Comparison of ENCODE assay signal across 9 cellular contexts in the genomic region with DNA sequence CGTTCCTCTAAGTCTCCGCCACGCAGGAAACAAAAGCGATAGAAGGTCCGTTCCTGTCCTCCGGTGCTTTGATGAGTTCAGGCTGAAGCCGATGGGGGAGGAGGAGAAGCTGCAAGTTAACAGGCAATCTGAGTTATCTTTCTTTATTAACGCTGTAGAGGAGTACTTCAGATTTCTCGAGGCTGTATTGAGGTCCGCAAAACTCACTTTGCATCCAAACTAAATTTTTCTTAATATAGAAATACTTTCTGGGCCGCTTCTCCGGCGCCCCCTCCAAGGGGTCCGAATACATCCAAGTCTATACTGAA. TPM values are rescaled to one million over a fixed set of nuclear protein-coding genes. Genes with fewer than 3 reads are reported as not detected.
A peak's percentile ranks its signal among the peaks of the same experiment; 100 is the strongest.
DNase-seq lines count a peak whose midpoint lies in the region; ATAC-seq and TF ChIP-seq lines count a peak whose summit lies in the region.
"Had no signal": no experiment of that assay in that cellular context is flagged by ENCODE, and none has a peak within 500 bp of the region (broad histone marks: within the 10 kb centered on the region; RNA-seq: fewer than 3 reads in every experiment).

No MANE protein-coding gene starts in this region.

- H3K27me3 ChIP-seq in RWPE2 (ENCODE audit: insufficient read depth, poor library complexity, severe bottlenecking) (peaks cover 9% of the 10 kb centered on the region), prostate gland (replicated peaks; ENCODE audit: insufficient read depth) (no peaks in the 10 kb centered on the region)

- H3K4me3 ChIP-seq in RWPE2 (ENCODE audit: severe bottlenecking), result peak overlapping the region; percentile 43
- peak overlapping the region; percentile 33 for H3K4me3 ChIP-seq in fibroblast of the aortic adventitia (ENCODE audit: low read depth, low read length)
- peak overlapping the region; percentile 52 to 60 for H3K4me3 ChIP-seq in prostate gland

- H3K27ac ChIP-seq in RWPE2 (ENCODE audit: poor library complexity, severe bottlenecking) (no peak overlapping the region), prostate gland (peak overlapping the region; percentile 78 to 81)
- H3K27ac ChIP-seq: SJSA1 had no signal

- H3K36me3 ChIP-seq in RWPE2 (ENCODE audit: low read depth) (no peaks in the 10 kb centered on the region), prostate gland (no peaks in the 10 kb centered on the region)
- H3K36me3 ChIP-seq: SJSA1 had no signal

- in situ Hi-C loops in Caki2 (cut with HindIII; ENCODE audit: low pct_unique_long_range_greater_than_20kb, low sequenced_read_pairs) (no loop called here), ACHN (cut with HindIII; ENCODE audit: low pct_ligation_motif_present, low pct_unique_long_range_greater_than_20kb, low sequenced_read_pairs) (no loop called here)

- intact Hi-C loops in prostate gland (cut with DNase I) (no loop called here), left colon (cut with DNase I, micrococcal nuclease) (no loop called here)

- no peak for TF ChIP-seq POLR2A in prostate gland (IDR thresholded peaks at IDR 0.05)

- WGBS in prostate gland, result 23% methylated on average over 14 of the region's 14 CpGs

- DNase-seq in Caki2 (ENCODE audit: low read depth) (peak; percentile 10), RWPE2 (ENCODE audit: low spot score) (no peak), fibroblast of the aortic adventitia (ENCODE audit: low read depth) (no peak), prostate gland (ENCODE audit: low spot score) (no peak), left colon (no peak), ACHN (no peak), NCI-H1436 (lab: John Stamatoyannopoulos, UW) (no peak), GM10248 (ENCODE audit: extremely low spot score) (no peak)

- H3K9me3 ChIP-seq in RWPE2 (ENCODE audit: severe bottlenecking), result no peaks in the 10 kb centered on the region
- H3K9me3 ChIP-seq in prostate gland, result no peaks in the 10 kb centered on the region
- H3K9me3 ChIP-seq: SJSA1 had no signal

- POLR2A ChIA-PET in GM10248 (lab: Yijun Ruan, JAX), result no interaction called here

- TF ChIP-seq CTCF in RWPE2 (IDR thresholded peaks at IDR 0.05; ENCODE audit: poor library complexity, severe bottlenecking) (no peak), fibroblast of the aortic adventitia (IDR thresholded peaks at IDR 0.05; ENCODE audit: insufficient read depth, low read length) (no peak), prostate gland (IDR thresholded peaks at IDR 0.05) (no peak), GM10248 (IDR thresholded peaks at IDR 0.05; ENCODE audit: control extremely low read depth, extremely low read depth, low read depth, missing control alignments) (no peak)

- no peak for ATAC-seq in RWPE2 (ENCODE audit: low read depth)
- ATAC-seq in left colon, result no peak

- CTCF ChIA-PET in GM10248 (lab: Yijun Ruan, JAX), result interaction anchor here (1.9 kb wide), 1 partner anchor 8 kb away, joined by 5 read pairs; no protein-coding TSS in a partner anchor

- no peaks in the 10 kb centered on the region for H3K4me1 ChIP-seq in RWPE2 (ENCODE audit: insufficient read depth, poor library complexity, severe bottlenecking)
- H3K4me1 ChIP-seq in prostate gland (replicated peaks), result no peaks in the 10 kb centered on the region

RNA-seq across cellular contexts. Expression of gene SOWAHB, which starts 0.4 kb away (rescaled TPM):
- not detected in 2 replicates for total RNA-seq in Caki2 (2014; rRNA removed; shearing (Covaris generic); ENCODE audit: low replicate concordance)
- total RNA-seq in fibroblast of the aortic adventitia (ENCODE audit: low replicate concordance) (not detected in 2 replicates), prostate gland (1 to 10 TPM; 1.8 to 3.9 TPM), left colon (10 to 100 TPM; 23.7 to 25.5 TPM)
- total RNA-seq: SJSA1 had no signal

RNA-seq across cellular contexts. Expression of gene SEPTIN11, which starts 51.2 kb away (rescaled TPM):
- 33.7 and 37.6 TPM in 2 replicates for total RNA-seq in Caki2 (2014; rRNA removed; shearing (Covaris generic); ENCODE audit: low replicate concordance)
- total RNA-seq in fibroblast of the aortic adventitia (ENCODE audit: low replicate concordance) (280 and 436 TPM in 2 replicates), prostate gland (10 to 100 TPM; 19.4 to 39.1 TPM), left colon (100 to 1,000 TPM; 101 to 135 TPM)

Comparison
In these comparisons a context has a peak if more than half of its experiments do, and no peak if none do; other contexts are left out.
1. RNA of gene SOWAHB, which starts 0.4 kb away (total RNA-seq): 23.7 to 25.5 TPM in left colon; 1.8 to 3.9 TPM in prostate gland, not detected in Caki2 and not detected in fibroblast of the aortic adventitia; every median in the first group is over 4 times any median in the second.
2. Peak in every context shown above with its lines, with median percentiles within 50 percentile points of each other: H3K4me3 ChIP-seq.